ENCODE assay signal across 31 cellular contexts in the genomic region with DNA sequence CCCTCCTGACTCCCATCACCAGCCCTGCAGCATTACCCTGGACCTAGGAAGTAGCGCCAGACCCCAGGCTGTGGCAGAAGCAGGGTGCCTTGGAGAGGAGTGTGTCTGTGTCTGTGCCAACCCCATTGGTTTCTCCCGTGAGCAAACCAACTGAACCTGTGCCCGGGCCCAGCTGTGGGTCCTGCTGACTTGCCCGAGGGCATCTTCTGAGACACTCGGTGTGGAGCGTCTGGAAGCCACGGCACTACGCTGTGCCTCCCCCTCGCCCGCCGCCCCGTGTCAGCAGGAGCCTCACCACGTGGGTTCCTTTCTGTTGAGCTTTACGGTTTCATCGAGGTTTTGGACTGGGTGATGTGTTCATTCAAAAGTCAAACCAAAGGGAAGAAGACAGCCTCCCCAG. TPM values are rescaled to one million over a fixed set of nuclear protein-coding genes. Genes with fewer than 3 reads are reported as not detected.
"Had no signal": no experiment of that assay in that cellular context is flagged by ENCODE, and none has a peak within 500 bp of the region (broad histone marks: within the 10 kb centered on the region; RNA-seq: fewer than 3 reads in every experiment).

No MANE protein-coding gene starts in this region.

- H3K4me1 ChIP-seq: breast epithelium, foreskin keratinocyte, gastrocnemius medialis had no signal

- ATAC-seq: activated CD4-positive, CD25-positive, alpha-beta regulatory T cell treated with anti-CD3 and anti-CD28 coated beads, Interleukin-2, amount 50 U/mL, for 24 hours; activated CD8-positive, alpha-beta T cell treated with anti-CD3 and anti-CD28 coated beads for 36 hours; activated T-cell treated with anti-CD3 and anti-CD28 coated beads, Interleukin-2, amount 50 U/mL, for 4 hours; activated T-helper 17 cell treated with anti-CD3 and anti-CD28 coated beads, Interleukin-2, amount 50 U/mL, for 72 hours; effector memory CD8-positive, alpha-beta T cell; foreskin keratinocyte; gastrocnemius medialis; heart left ventricle; T-helper 17 cell had no signal

- DNase-seq: activated B cell treated with CpG ODN at 0.5 μM for 24 hours; activated CD4-positive, alpha-beta T cell treated with anti-CD3 and anti-CD28 coated beads for 48 hours; activated CD4-positive, alpha-beta T cell treated with anti-CD3 and anti-CD28 coated beads, Interleukin-2, amount 50 U/mL, for 1 hour; activated CD4-positive, alpha-beta T cell treated with anti-CD3 and anti-CD28 coated beads, Interleukin-2, amount 50 U/mL, for 48 hours; activated CD8-positive, alpha-beta memory T cell treated with anti-CD3 and anti-CD28 coated beads for 24 hours; activated CD8-positive, alpha-beta T cell treated with anti-CD3 and anti-CD28 coated beads for 36 hours; activated effector memory CD4-positive, alpha-beta T cell treated with Interleukin-2 at 50 U/mL for 16 hours; activated gamma-delta T cell treated with Interleukin-2 at 50 U/mL for 16 hours; activated naive CD4-positive, alpha-beta T cell treated with anti-CD3 and anti-CD28 coated beads, Interleukin-2, amount 50 U/mL, for 16 hours; activated naive CD4-positive, alpha-beta T cell treated with Interleukin-2 at 50 U/mL for 16 hours; activated T-cell treated with anti-CD3 and anti-CD28 coated beads, Interleukin-2, amount 50 U/mL, for 4 hours; cortex of kidney; dermis blood vessel endothelial cell; effector CD4-positive, alpha-beta T cell; effector memory CD8-positive, alpha-beta T cell; erythroblast; foreskin keratinocyte; gastrocnemius medialis; glutamatergic neuron; T-helper 17 cell; T1000; WERI-Rb-1 had no signal

- H3K4me3 ChIP-seq: ascending aorta, breast epithelium, cardiac muscle cell, esophagus muscularis mucosa, gastrocnemius medialis, heart left ventricle had no signal

- H3K27ac ChIP-seq: ascending aorta, breast epithelium, cardiac muscle cell, esophagus muscularis mucosa, foreskin keratinocyte, gastrocnemius medialis, heart left ventricle, WERI-Rb-1 had no signal

- H3K36me3 ChIP-seq: breast epithelium had no signal

- H3K27me3 ChIP-seq: ascending aorta, breast epithelium, cardiac muscle cell, esophagus muscularis mucosa, foreskin keratinocyte, gastrocnemius medialis, heart left ventricle had no signal

- FAIRE-seq: colon had no signal

- H3K9me3 ChIP-seq: ascending aorta, breast epithelium, esophagus muscularis mucosa, gastrocnemius medialis, heart left ventricle had no signal

RNA-seq across cellular contexts. Expression of a gene that starts 27.8 kb away (rescaled TPM):
- total RNA-seq: activated B cell treated with CpG ODN at 0.5 μM for 24 hours; activated CD8-positive, alpha-beta T cell treated with anti-CD3 and anti-CD28 coated beads for 36 hours; activated T-cell treated with anti-CD3 and anti-CD28 coated beads, Interleukin-2, amount 50 U/mL, for 4 hours; activated T-helper 17 cell treated with anti-CD3 and anti-CD28 coated beads, Interleukin-2, amount 50 U/mL, for 72 hours; ascending aorta; cardiac muscle cell; cerebellum; dermis blood vessel endothelial cell; esophagus muscularis mucosa; T-helper 17 cell had no signal
